In genomic region chr10:485776-486572, GRCh38 we compare ENCODE assay signal across 8 cellular contexts.
A peak's percentile ranks its signal among the peaks of the same experiment; 100 is the strongest.
DNase-seq lines count a peak whose midpoint lies in the region; FAIRE-seq and TF ChIP-seq lines count a peak whose summit lies in the region.

No MANE protein-coding gene starts in this region.

- H3K27ac Mint-ChIP-seq in T-helper 2 cell treated with Interferon-gamma antibody and Interleukin-4, amounts not matched to agents 5 μg/mL and 100 μg/mL, for 36 hours = peak overlapping the region; percentile 87

- no peaks in the 10 kb centered on the region for H3K9me3 Mint-ChIP-seq in T-helper 2 cell treated with Interferon-gamma antibody and Interleukin-4, amounts not matched to agents 5 μg/mL and 100 μg/mL, for 36 hours

- TF ChIP-seq CTCF in fibroblast of pulmonary artery (IDR thresholded peaks at IDR 0.05; ENCODE audit: low read length, missing control alignments) = no peak

- DNase-seq in T-helper 2 cell treated with Interferon-gamma antibody and Interleukin-4, amounts not matched to agents 5 μg/mL and 100 μg/mL, for 36 hours (ENCODE audit: low spot score) = no peak
- DNase-seq in T-helper 2 cell (no peak), RPMI7951 (ENCODE audit: low read depth) (peak; percentile 17), fibroblast of pulmonary artery (ENCODE audit: low read depth) (peak; percentile 17), NCI-H524 (lab: John Stamatoyannopoulos, UW) (no peak), CD1c-positive myeloid dendritic cell (ENCODE audit: extremely low spot score) (no peak), HTR-8/SVneo (ENCODE audit: insufficient read length, low spot score) (no peak)
- peak; percentile 6 for DNase-seq in stimulated activated CD8-positive, alpha-beta memory T cell treated with anti-CD3 and anti-CD28 coated beads, Interleukin-4, amount 100 ng/mL, for 48 hours

- H3K4me1 Mint-ChIP-seq in T-helper 2 cell treated with Interferon-gamma antibody and Interleukin-4, amounts not matched to agents 5 μg/mL and 100 μg/mL, for 36 hours (ENCODE audit: low read depth) = peaks cover 6% of the 10 kb centered on the region

- no peak overlapping the region for H3K4me3 ChIP-seq in fibroblast of pulmonary artery (replicated peaks; ENCODE audit: low read depth, low read length)

- H3K4me3 Mint-ChIP-seq in T-helper 2 cell treated with Interferon-gamma antibody and Interleukin-4, amounts not matched to agents 5 μg/mL and 100 μg/mL, for 36 hours = peak overlapping the region; percentile 88

- H3K27me3 Mint-ChIP-seq in T-helper 2 cell treated with Interferon-gamma antibody and Interleukin-4, amounts not matched to agents 5 μg/mL and 100 μg/mL, for 36 hours (ENCODE audit: low read depth) = no peaks in the 10 kb centered on the region

- H3K36me3 Mint-ChIP-seq in T-helper 2 cell treated with Interferon-gamma antibody and Interleukin-4, amounts not matched to agents 5 μg/mL and 100 μg/mL, for 36 hours (ENCODE audit: low read depth) = peaks cover 2% of the 10 kb centered on the region

- no peak for FAIRE-seq in HTR-8/SVneo (lab: Jason Lieb, UNC)

Comparison
In these comparisons a context has a peak if more than half of its experiments do, and no peak if none do; other contexts are left out.
1. DNase-seq: peak in RPMI7951 (single experiment), fibroblast of pulmonary artery (single experiment) and stimulated activated CD8-positive, alpha-beta memory T cell treated with anti-CD3 and anti-CD28 coated beads, Interleukin-4, amount 100 ng/mL, for 48 hours (single experiment); none in T-helper 2 cell treated with Interferon-gamma antibody and Interleukin-4, amounts not matched to agents 5 μg/mL and 100 μg/mL, for 36 hours (single experiment), T-helper 2 cell (0 of 5), NCI-H524 (0 of 2), CD1c-positive myeloid dendritic cell (single experiment) and HTR-8/SVneo (single experiment).